ENCODE assay signal across 8 cellular contexts in the genomic region with DNA sequence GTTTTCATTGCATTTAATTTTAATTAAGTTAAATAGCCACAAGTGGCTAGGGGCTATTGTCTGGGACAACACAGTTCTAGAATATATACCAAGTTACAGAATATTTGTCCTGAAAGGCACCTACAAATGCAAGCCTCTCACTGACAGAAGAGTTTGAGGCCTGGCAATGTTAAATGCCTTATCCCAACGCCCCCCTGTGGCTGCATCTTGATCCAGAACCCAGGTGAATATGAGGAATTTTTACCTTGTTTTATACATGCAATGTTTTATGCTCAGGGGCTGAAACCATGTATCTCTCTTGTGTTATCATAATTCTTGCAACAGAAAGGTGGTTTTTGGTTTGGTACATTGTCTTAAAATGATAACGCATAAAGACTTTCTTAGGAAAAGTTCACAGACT.
DNase-seq lines count a peak whose midpoint lies in the region; ATAC-seq, FAIRE-seq and TF ChIP-seq lines count a peak whose summit lies in the region.

No MANE protein-coding gene starts in this region.

- no peaks in the 10 kb centered on the region for H3K27me3 Mint-ChIP-seq in WTC11 (ENCODE audit: low read depth)

- ATAC-seq in WTC11, result no peak
- no peak for ATAC-seq in GM21723 (IDR thresholded peaks at IDR 0.05; ENCODE audit: unreplicated experiment)
- ATAC-seq in GM21390 (IDR thresholded peaks at IDR 0.05; ENCODE audit: unreplicated experiment), result no peak

- no peaks in the 10 kb centered on the region for H3K9me3 Mint-ChIP-seq in WTC11

- H3K4me1 Mint-ChIP-seq in WTC11, result peaks cover 4% of the 10 kb centered on the region; the same call in 1 of the 2 replicates

- no peaks in the 10 kb centered on the region for H3K36me3 ChIP-seq in H7 (replicated peaks; ENCODE audit: control insufficient read depth, insufficient read depth, low read length)

- no peak overlapping the region for H3K4me3 Mint-ChIP-seq in WTC11

- H3K27me3 ChIP-seq in H7 (ENCODE audit: control insufficient read depth, insufficient read depth, low read length), result no peaks in the 10 kb centered on the region

- H3K27ac Mint-ChIP-seq in WTC11, result no peak overlapping the region

- DNase-seq in D341Med (ENCODE audit: low spot score) (peak; percentile 64), H7 (peak; percentile 44), WTC11 (ENCODE audit: low spot score) (peak; percentile 43), lung microvascular endothelial cell (ENCODE audit: low read depth in 2 of 2) (peak; percentile 49 to 67), H54 (ENCODE audit: insufficient read length, low spot score) (no peak)
- no peak for DNase-seq in activated CD8-positive, alpha-beta memory T cell treated with anti-CD3 and anti-CD28 coated beads for 24 hours

- H3K36me3 Mint-ChIP-seq in WTC11, result no peaks in the 10 kb centered on the region

- FAIRE-seq in H54 (lab: Jason Lieb, UNC), result no peak

- CTCF ChIA-PET in WTC11 (lab: Charles Lee), result interaction anchor here (9.0 kb wide), 1 partner anchor 298 kb away, joined by 221 read pairs; no protein-coding TSS in a partner anchor

- no peak for TF ChIP-seq POLR2A in H54 (IDR thresholded peaks at IDR 0.05; ENCODE audit: low read depth, low read length)

- H3K4me3 ChIP-seq in H7 (ENCODE audit: insufficient read depth, low read depth, low read length), result no peak overlapping the region

- no peak for TF ChIP-seq CTCF in WTC11 (IDR thresholded peaks at IDR 0.05)

- POLR2A ChIA-PET in WTC11 (lab: Charles Lee), result no interaction called here

TF ChIP-seq in WTC11, 78 proteins besides CTCF, POLR2A, EP300 and RAD21:
- TF ChIP-seq KAT7 (CRISPR knock-in tag; IDR thresholded peaks at IDR 0.05; ENCODE audit: borderline replicate concordance), result no peak
- TF ChIP-seq E2F4 (CRISPR knock-in tag; IDR thresholded peaks at IDR 0.05; ENCODE audit: borderline replicate concordance, low read depth), result no peak
- TF ChIP-seq, protein P1, sequence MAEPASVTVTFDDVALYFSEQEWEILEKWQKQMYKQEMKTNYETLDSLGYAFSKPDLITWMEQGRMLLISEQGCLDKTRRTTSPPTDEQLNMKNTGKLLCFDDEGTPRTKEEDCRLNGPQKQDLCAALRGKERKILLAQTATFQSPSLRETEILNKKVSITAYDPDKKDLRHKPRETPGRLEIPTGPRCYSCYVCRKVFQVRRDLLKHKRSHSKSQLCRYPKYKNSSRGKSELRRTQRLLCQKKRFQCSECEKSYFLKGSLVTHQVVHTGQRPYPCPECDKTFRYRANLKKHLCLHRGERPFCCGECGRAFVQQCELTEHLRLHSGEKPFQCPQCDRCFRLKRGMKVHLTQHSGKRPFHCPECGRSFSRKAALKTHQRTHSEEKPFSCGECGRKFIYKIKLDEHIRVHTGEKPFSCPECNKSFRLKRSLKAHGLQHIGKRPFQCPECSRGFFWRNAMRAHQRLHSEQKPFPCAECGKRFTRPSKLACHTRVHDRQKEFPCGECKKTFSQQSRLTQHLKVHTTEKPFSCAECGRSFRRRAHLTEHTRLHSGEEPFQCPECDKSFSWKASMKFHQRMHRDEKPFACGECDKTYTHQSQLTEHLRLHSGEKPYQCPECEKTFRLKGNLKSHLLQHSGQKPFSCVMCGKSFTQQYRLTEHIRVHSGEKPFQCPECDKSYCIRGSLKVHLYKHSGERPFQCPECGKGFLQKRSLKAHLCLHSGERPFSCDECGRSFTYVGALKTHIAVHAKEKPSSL (CRISPR knock-in tag; conservative IDR thresholded peaks at IDR 0.05), result no peak
- no peak for TF ChIP-seq ESRRA (CRISPR knock-in tag; IDR thresholded peaks at IDR 0.05; ENCODE audit: borderline replicate concordance)
- TF ChIP-seq ZNF671 (CRISPR knock-in tag; IDR thresholded peaks at IDR 0.05), result no peak
- TF ChIP-seq, protein P2, sequence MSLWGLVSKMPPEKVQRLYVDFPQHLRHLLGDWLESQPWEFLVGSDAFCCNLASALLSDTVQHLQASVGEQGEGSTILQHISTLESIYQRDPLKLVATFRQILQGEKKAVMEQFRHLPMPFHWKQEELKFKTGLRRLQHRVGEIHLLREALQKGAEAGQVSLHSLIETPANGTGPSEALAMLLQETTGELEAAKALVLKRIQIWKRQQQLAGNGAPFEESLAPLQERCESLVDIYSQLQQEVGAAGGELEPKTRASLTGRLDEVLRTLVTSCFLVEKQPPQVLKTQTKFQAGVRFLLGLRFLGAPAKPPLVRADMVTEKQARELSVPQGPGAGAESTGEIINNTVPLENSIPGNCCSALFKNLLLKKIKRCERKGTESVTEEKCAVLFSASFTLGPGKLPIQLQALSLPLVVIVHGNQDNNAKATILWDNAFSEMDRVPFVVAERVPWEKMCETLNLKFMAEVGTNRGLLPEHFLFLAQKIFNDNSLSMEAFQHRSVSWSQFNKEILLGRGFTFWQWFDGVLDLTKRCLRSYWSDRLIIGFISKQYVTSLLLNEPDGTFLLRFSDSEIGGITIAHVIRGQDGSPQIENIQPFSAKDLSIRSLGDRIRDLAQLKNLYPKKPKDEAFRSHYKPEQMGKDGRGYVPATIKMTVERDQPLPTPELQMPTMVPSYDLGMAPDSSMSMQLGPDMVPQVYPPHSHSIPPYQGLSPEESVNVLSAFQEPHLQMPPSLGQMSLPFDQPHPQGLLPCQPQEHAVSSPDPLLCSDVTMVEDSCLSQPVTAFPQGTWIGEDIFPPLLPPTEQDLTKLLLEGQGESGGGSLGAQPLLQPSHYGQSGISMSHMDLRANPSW (CRISPR knock-in tag; conservative IDR thresholded peaks at IDR 0.05; ENCODE audit: low read depth), result no peak
- TF ChIP-seq, protein P3, sequence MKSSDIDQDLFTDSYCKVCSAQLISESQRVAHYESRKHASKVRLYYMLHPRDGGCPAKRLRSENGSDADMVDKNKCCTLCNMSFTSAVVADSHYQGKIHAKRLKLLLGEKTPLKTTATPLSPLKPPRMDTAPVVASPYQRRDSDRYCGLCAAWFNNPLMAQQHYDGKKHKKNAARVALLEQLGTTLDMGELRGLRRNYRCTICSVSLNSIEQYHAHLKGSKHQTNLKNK (CRISPR knock-in tag; IDR thresholded peaks at IDR 0.05), result no peak
- TF ChIP-seq NFATC4 (CRISPR knock-in tag; IDR thresholded peaks at IDR 0.05), result no peak
- TF ChIP-seq ZNF263 (CRISPR knock-in tag; IDR thresholded peaks at IDR 0.05; ENCODE audit: low read depth), result no peak
- no peak for TF ChIP-seq SOX15 (CRISPR knock-in tag; IDR thresholded peaks at IDR 0.05)
- TF ChIP-seq JAZF1 (CRISPR knock-in tag; IDR thresholded peaks at IDR 0.05), result no peak
- no peak for TF ChIP-seq NR3C1 (CRISPR knock-in tag; conservative IDR thresholded peaks at IDR 0.05; ENCODE audit: low read depth)
- no peak for TF ChIP-seq ZBTB21 (CRISPR knock-in tag; IDR thresholded peaks at IDR 0.05; ENCODE audit: borderline replicate concordance)
- TF ChIP-seq SMAD4 (CRISPR knock-in tag; IDR thresholded peaks at IDR 0.05), result no peak
- TF ChIP-seq ZNF138 (CRISPR knock-in tag; conservative IDR thresholded peaks at IDR 0.05), result no peak
- TF ChIP-seq E2F5 (CRISPR knock-in tag; IDR thresholded peaks at IDR 0.05), result no peak

Comparison
In these comparisons a context has a peak if more than half of its experiments do, and no peak if none do; other contexts are left out.
1. DNase-seq: peak in D341Med (single experiment), H7 (single experiment), WTC11 (single experiment) and lung microvascular endothelial cell (2 of 2); none in activated CD8-positive, alpha-beta memory T cell treated with anti-CD3 and anti-CD28 coated beads for 24 hours (single experiment) and H54 (single experiment).